33 cellular contexts compared by ENCODE assay signal in the genomic region with DNA sequence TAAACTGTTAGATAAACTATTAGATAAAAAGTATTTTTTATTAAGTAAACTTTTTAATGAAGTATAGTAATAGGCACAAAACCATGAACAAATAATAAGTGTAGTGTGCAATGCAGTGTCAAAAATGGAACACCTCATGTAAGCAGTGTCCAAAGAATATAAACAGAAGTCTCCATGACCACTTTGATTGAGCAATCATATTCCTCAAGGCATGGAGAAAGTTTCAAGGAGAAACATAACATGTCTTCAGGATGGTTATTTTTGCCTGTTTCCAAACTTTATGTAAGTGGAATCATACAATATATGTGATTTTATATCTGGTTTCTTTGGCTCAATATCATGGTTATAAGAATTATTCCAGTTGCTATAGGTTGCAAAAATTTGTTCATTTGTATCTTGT. TPM values are rescaled to one million over a fixed set of nuclear protein-coding genes. Genes with fewer than 3 reads are reported as not detected.
"Had no signal": no experiment of that assay in that cellular context is flagged by ENCODE, and none has a peak within 500 bp of the region (broad histone marks: within the 10 kb centered on the region; RNA-seq: fewer than 3 reads in every experiment).

No MANE protein-coding gene starts in this region.

- H3K27me3 ChIP-seq: ascending aorta had no signal

- H3K27ac ChIP-seq: ascending aorta, cardiac muscle cell, VCaP had no signal

- H3K9me3 ChIP-seq: ascending aorta had no signal

- ATAC-seq: activated CD4-positive, alpha-beta T cell treated with anti-CD3 and anti-CD28 coated beads for 36 hours; activated CD8-positive, alpha-beta memory T cell treated with anti-CD3 and anti-CD28 coated beads, Interleukin-2, amount 10 ng/mL, durations not matched to agents 7 days and 5 days; activated CD8-positive, alpha-beta T cell treated with anti-CD3 and anti-CD28 coated beads, Interleukin-2, amount 10 ng/mL, durations not matched to agents 7 days and 5 days; activated naive CD8-positive, alpha-beta T cell treated with anti-CD3 and anti-CD28 coated beads, Interleukin-2, amount 50 U/mL, for 24 hours had no signal

- H3K36me3 ChIP-seq: ascending aorta, cardiac muscle cell had no signal

- H3K4me3 ChIP-seq: ascending aorta, cardiac muscle cell had no signal

- DNase-seq: activated B cell treated with CpG ODN at 0.5 μM for 24 hours; activated CD4-positive, alpha-beta memory T cell treated with anti-CD3 and anti-CD28 coated beads, Interleukin-2, amount 10 ng/mL, durations not matched to agents 7 days and 5 days; activated CD4-positive, alpha-beta T cell treated with anti-CD3 and anti-CD28 coated beads for 1 hour; activated CD4-positive, alpha-beta T cell treated with anti-CD3 and anti-CD28 coated beads for 36 hours; activated CD4-positive, alpha-beta T cell treated with anti-CD3 and anti-CD28 coated beads for 48 hours; activated CD4-positive, alpha-beta T cell treated with anti-CD3 and anti-CD28 coated beads, Interleukin-2, amount 10 ng/mL, durations not matched to agents 7 days and 5 days; activated CD4-positive, alpha-beta T cell treated with anti-CD3 and anti-CD28 coated beads, Interleukin-2, amount 50 U/mL, for 48 hours; activated CD8-positive, alpha-beta memory T cell treated with anti-CD3 and anti-CD28 coated beads for 24 hours; activated CD8-positive, alpha-beta memory T cell treated with anti-CD3 and anti-CD28 coated beads, Interleukin-2, amount 10 ng/mL, durations not matched to agents 7 days and 5 days; activated CD8-positive, alpha-beta memory T cell treated with anti-CD3 and anti-CD28 coated beads, Interleukin-2, amount 50 U/mL, for 48 hours; activated CD8-positive, alpha-beta T cell treated with anti-CD3 and anti-CD28 coated beads, Interleukin-2, amount 10 ng/mL, durations not matched to agents 7 days and 5 days; activated effector memory CD4-positive, alpha-beta T cell treated with Interleukin-2 at 50 U/mL for 16 hours; activated gamma-delta T cell; activated naive CD4-positive, alpha-beta T cell treated with anti-CD3 and anti-CD28 coated beads, Interleukin-2, amount 10 ng/mL, durations not matched to agents 7 days and 5 days; activated naive CD4-positive, alpha-beta T cell treated with Interleukin-2 at 50 U/mL for 16 hours; activated naive CD8-positive, alpha-beta T cell treated with anti-CD3 and anti-CD28 coated beads, Interleukin-2, amount 10 ng/mL, durations not matched to agents 7 days and 5 days; activated naive CD8-positive, alpha-beta T cell treated with anti-CD3 and anti-CD28 coated beads, Interleukin-2, amount 50 U/mL, for 24 hours; activated T-cell treated with anti-CD3 and anti-CD28 coated beads, Interleukin-2, amount 50 U/mL, for 24 hours; activated T-cell treated with anti-CD3 and anti-CD28 coated beads, Interleukin-2, amount 50 U/mL, for 48 hours; amygdala; anterior cingulate cortex; caudate nucleus; cerebellar nuclear complex; T-helper 1 cell; T-helper 2 cell; T-helper 9 cell had no signal

- FAIRE-seq: bronchial epithelial cell, TTC549 had no signal

- H3K4me1 ChIP-seq: ascending aorta had no signal

RNA-seq across cellular contexts. Expression of gene RELN, which starts 6.1 kb away (rescaled TPM):
- total RNA-seq: activated B cell treated with CpG ODN at 0.5 μM for 24 hours; activated CD4-positive, alpha-beta memory T cell treated with anti-CD3 and anti-CD28 coated beads, Interleukin-2, amount 10 ng/mL, durations not matched to agents 7 days and 5 days; activated CD4-positive, alpha-beta T cell treated with anti-CD3 and anti-CD28 coated beads for 36 hours; activated CD4-positive, alpha-beta T cell treated with anti-CD3 and anti-CD28 coated beads, Interleukin-2, amount 10 ng/mL, durations not matched to agents 7 days and 5 days; activated CD8-positive, alpha-beta memory T cell treated with anti-CD3 and anti-CD28 coated beads, Interleukin-2, amount 10 ng/mL, durations not matched to agents 7 days and 5 days; activated CD8-positive, alpha-beta T cell treated with anti-CD3 and anti-CD28 coated beads, Interleukin-2, amount 10 ng/mL, durations not matched to agents 7 days and 5 days; activated naive CD8-positive, alpha-beta T cell treated with anti-CD3 and anti-CD28 coated beads, Interleukin-2, amount 10 ng/mL, durations not matched to agents 7 days and 5 days; activated T-helper 2 cell treated with anti-CD3 and anti-CD28 coated beads, Interferon-gamma antibody, Interleukin-2, Interleukin-4, amounts not matched to agents 10 μg/mL and 5 μg/mL and 100 μg/mL, durations not matched to agents 14 hours and 24 hours and 36 hours; bronchial epithelial cell; chondrocyte had no signal
